ENCODE assay signal across 11 cellular contexts in the genomic region with DNA sequence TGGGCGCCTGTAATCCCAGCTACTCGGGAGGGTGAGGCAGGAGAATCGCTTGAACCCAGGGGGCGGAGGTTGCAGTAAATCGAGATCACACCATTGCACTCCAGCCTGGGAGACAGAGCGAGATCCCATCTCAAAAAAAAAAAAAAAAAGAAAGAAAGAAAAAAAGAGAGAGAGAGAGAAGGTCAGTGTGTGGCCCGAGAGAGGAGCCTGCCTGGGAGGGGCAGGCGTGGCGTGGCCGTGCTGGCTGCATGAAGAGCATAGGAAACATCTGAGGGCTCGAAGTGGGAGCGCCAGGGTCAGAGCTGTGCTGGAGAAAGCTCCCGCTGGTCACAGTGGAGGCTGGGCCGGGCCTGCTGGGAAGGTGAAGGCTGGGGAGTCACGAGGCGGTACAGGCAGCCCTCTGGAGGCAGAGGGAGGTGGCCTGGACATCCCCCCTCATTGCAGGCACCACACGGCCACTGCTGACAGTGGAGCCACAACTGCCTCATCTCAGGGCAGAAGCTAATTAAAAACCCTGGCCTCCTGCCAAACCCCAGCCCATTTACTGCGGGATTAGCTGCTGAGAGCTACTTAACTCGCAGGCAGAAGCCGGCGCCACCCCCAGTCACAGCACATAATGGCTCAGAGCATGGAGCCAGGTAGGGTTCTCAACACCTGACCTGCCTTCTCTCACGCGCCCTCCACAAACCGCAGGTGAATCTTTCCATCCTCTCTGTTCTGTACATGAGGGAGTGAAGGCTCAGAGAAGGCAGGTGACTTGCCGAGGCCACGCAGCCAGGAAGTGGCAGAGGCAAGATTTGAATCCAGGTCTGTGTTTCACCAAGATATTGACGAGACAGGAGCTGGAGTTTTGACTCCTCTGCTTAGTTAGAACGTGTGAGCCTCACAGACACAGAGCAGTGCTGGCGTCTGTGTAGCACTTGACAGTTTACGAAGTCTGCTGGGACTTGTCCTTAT. TPM values are rescaled to one million over a fixed set of nuclear protein-coding genes. Genes with fewer than 3 reads are reported as not detected.
DNase-seq lines count a peak whose midpoint lies in the region; ATAC-seq and TF ChIP-seq lines count a peak whose summit lies in the region.
"Had no signal": no experiment of that assay in that cellular context is flagged by ENCODE, and none has a peak within 500 bp of the region (broad histone marks: within the 10 kb centered on the region; RNA-seq: fewer than 3 reads in every experiment).

No MANE protein-coding gene starts in this region.

- H3K36me3 ChIP-seq in right atrium auricular region (no peaks in the 10 kb centered on the region), cardiac muscle cell (no peaks in the 10 kb centered on the region)

- intact Hi-C loops in Right ventricle myocardium inferior (cut with DNase I), result no loop called here
- intact Hi-C loops in activated naive CD4-positive, alpha-beta T cell treated with anti-CD3 and anti-CD28 coated beads for 36 hours (cut with micrococcal nuclease), result no loop called here

- no peaks in the 10 kb centered on the region for H3K27me3 ChIP-seq in right atrium auricular region
- no peaks in the 10 kb centered on the region for H3K27me3 ChIP-seq in cardiac muscle cell

- H3K27ac ChIP-seq in right atrium auricular region, result no peak overlapping the region
- H3K27ac ChIP-seq in cardiac muscle cell, result peak overlapping the region; percentile 65

- H3K9me3 Mint-ChIP-seq in activated naive CD4-positive, alpha-beta T cell treated with anti-CD3 and anti-CD28 coated beads for 36 hours, result no peaks in the 10 kb centered on the region

- no peaks in the 10 kb centered on the region for H3K36me3 Mint-ChIP-seq in activated naive CD4-positive, alpha-beta T cell treated with anti-CD3 and anti-CD28 coated beads for 36 hours (ENCODE audit: low read depth)

- H3K27me3 Mint-ChIP-seq in activated naive CD4-positive, alpha-beta T cell treated with anti-CD3 and anti-CD28 coated beads for 36 hours (ENCODE audit: low read depth), result peaks cover 2% of the 10 kb centered on the region

- H3K9me3 ChIP-seq in right atrium auricular region (no peaks in the 10 kb centered on the region), cardiac muscle cell (ENCODE audit: low read depth) (no peaks in the 10 kb centered on the region)

- H3K4me3 ChIP-seq in right atrium auricular region, result no peak overlapping the region
- no peak overlapping the region for H3K4me3 ChIP-seq in cardiac muscle cell

- TF ChIP-seq CTCF in right atrium auricular region (IDR thresholded peaks at IDR 0.05) (no peak), cardiac muscle cell (IDR thresholded peaks at IDR 0.05; ENCODE audit: low read depth, low read length) (no peak)

- DNase-seq in Right ventricle myocardium inferior (ENCODE audit: missing footprints), result peak; percentile 71
- DNase-seq in right atrium auricular region (ENCODE audit: low spot score), result no peak
- DNase-seq in NCI-H748 treated with DMSO at 0.1 percent for 48 hours (lab: John Stamatoyannopoulos, UW), result peak; percentile 96
- DNase-seq in cardiac muscle cell (ENCODE audit: low read depth in 1 of 2, low spot score in 1 of 2), result peak; percentile 3 to 92
- DNase-seq in glomerular visceral epithelial cell (ENCODE audit: extremely low spot score), result no peak
- no peak for DNase-seq in activated naive CD4-positive, alpha-beta T cell treated with anti-CD3 and anti-CD28 coated beads for 36 hours
- DNase-seq: aorta had no signal

- H3K4me3 Mint-ChIP-seq in activated naive CD4-positive, alpha-beta T cell treated with anti-CD3 and anti-CD28 coated beads for 36 hours, result no peak overlapping the region

- CTCF ChIA-PET in activated naive CD4-positive, alpha-beta T cell treated with anti-CD3 and anti-CD28 coated beads for 36 hours (lab: Charles Lee), result interaction anchor here (0.6 to 2.6 kb wide), 4 partner anchors 11 to 45 kb away, joined by 3 to 9 read pairs (median 4); no protein-coding TSS in a partner anchor

- peaks cover 6% of the 10 kb centered on the region for H3K4me1 Mint-ChIP-seq in activated naive CD4-positive, alpha-beta T cell treated with anti-CD3 and anti-CD28 coated beads for 36 hours (ENCODE audit: low read depth)

- H3K4me1 ChIP-seq in right atrium auricular region (no peaks in the 10 kb centered on the region), cardiac muscle cell (ENCODE audit: low read depth) (no peaks in the 10 kb centered on the region)

- peak; percentile 20 for ATAC-seq in Right ventricle myocardium inferior
- no peak for ATAC-seq in GM18519 (IDR thresholded peaks at IDR 0.05; ENCODE audit: low FRiP score, unreplicated experiment)
- ATAC-seq in HG02870 (IDR thresholded peaks at IDR 0.05; ENCODE audit: unreplicated experiment), result no peak
- ATAC-seq: Panc1 had no signal

- H3K27ac Mint-ChIP-seq in activated naive CD4-positive, alpha-beta T cell treated with anti-CD3 and anti-CD28 coated beads for 36 hours, result no peak overlapping the region

RNA-seq across cellular contexts. Expression of a gene that starts 32.6 kb away (rescaled TPM):
- total RNA-seq in Right ventricle myocardium inferior (2.9 TPM), right atrium auricular region (1 to 10 TPM in 1 of 2 donors, under 1 TPM in 1; 0.74 to 3.5 TPM), cardiac muscle cell (0.67 and 2.1 TPM in 2 replicates)
- polyA plus RNA-seq in cardiac muscle cell, result 0.97 and 1.9 TPM in 2 replicates
- under 1 TPM; 0.10 to 0.15 TPM for total RNA-seq in activated naive CD4-positive, alpha-beta T cell treated with anti-CD3 and anti-CD28 coated beads for 36 hours
- total RNA-seq: lung microvascular endothelial cell had no signal

Comparison
In these comparisons a context has a peak if more than half of its experiments do, and no peak if none do; other contexts are left out.
1. DNase-seq: peak in Right ventricle myocardium inferior (single experiment), NCI-H748 treated with DMSO at 0.1 percent for 48 hours (single experiment) and cardiac muscle cell (2 of 2); none in right atrium auricular region (single experiment), glomerular visceral epithelial cell (single experiment) and activated naive CD4-positive, alpha-beta T cell treated with anti-CD3 and anti-CD28 coated beads for 36 hours (single experiment).